Comparison of ENCODE assay signal across 2 cellular contexts in genomic region chr12:28059678-28060077, GRCh38.
TF ChIP-seq lines count a peak whose summit lies in the region.

No MANE protein-coding gene starts in this region.

TF ChIP-seq in SK-N-SH, 30 proteins besides CTCF, POLR2A, EP300 and RAD21 (continued from another document):
- TF ChIP-seq REST (IDR thresholded peaks at IDR 0.05; ENCODE audit: low read depth, low read length) = peak; percentile 81
- TF ChIP-seq ZBTB33 (IDR thresholded peaks at IDR 0.05; ENCODE audit: borderline replicate concordance, low read depth) = no peak

TF ChIP-seq in K562, 482 proteins besides CTCF, POLR2A, EP300 and RAD21:
- TF ChIP-seq NKRF (IDR thresholded peaks at IDR 0.05; ENCODE audit: borderline replicate concordance) = no peak
